27 cellular contexts compared by ENCODE assay signal in the genomic region with DNA sequence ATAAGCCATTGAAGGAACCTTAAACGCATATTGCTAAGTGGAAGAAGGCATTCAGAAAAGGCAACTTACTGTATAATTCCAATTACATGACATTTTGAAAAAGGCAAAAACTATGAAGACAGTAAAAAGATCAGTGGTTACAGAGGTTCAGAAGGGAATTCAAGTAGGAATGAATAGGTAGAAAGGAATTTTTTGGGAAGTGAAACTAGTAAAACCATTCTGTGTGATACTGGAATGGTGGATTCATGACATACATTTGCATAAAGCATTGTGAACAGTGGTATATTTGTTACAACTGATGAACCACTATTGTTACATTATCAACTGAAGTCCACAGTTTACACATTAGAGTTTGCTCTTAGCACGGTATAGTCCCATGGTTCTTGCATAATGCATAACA.
A peak's percentile ranks its signal among the peaks of the same experiment; 100 is the strongest.
DNase-seq lines count a peak whose midpoint lies in the region; ATAC-seq and TF ChIP-seq lines count a peak whose summit lies in the region.
"Had no signal": no experiment of that assay in that cellular context is flagged by ENCODE, and none has a peak within 500 bp of the region (broad histone marks: within the 10 kb centered on the region; RNA-seq: fewer than 3 reads in every experiment).

No MANE protein-coding gene starts in this region.

- WGBS in mammary epithelial cell (ENCODE audit: low coverage, missing lambda C conversion rate): 100% methylated on average over 2 of the region's 2 CpGs

- CTCF ChIA-PET in mammary epithelial cell (lab: Charles Lee; ENCODE audit: low non-redundant PET): no interaction called here
- CTCF ChIA-PET in MCF 10A (lab: Yijun Ruan, JAX): interaction anchor here (0.7 kb wide), 2 partner anchors 14 to 753 kb away, joined by 3 to 4 read pairs; no protein-coding TSS in a partner anchor
- CTCF ChIA-PET in naive thymus-derived CD4-positive, alpha-beta T cell (lab: Charles Lee): no interaction called here

- H3K27ac Mint-ChIP-seq in MCF 10A (ENCODE audit: low read depth, unreplicated experiment): no peak overlapping the region
- no peak overlapping the region for H3K27ac Mint-ChIP-seq in naive thymus-derived CD4-positive, alpha-beta T cell
- H3K27ac Mint-ChIP-seq: activated CD8-positive, alpha-beta T cell treated with anti-CD3 and anti-CD28 coated beads, Interleukin-2, amount 10 ng/mL, durations not matched to agents 7 days and 5 days; activated naive CD4-positive, alpha-beta T cell treated with anti-CD3 and anti-CD28 coated beads, Interleukin-2, amount 50 U/mL, for 24 hours; CD4-positive, CD25-positive, alpha-beta regulatory T cell; stimulated activated naive B cell treated with anti-CD40 and anti-IgM and Interleukin-4, amounts not matched to agents 10 μg/mL and 1 μg/mL and 100 μg/mL, for 72 hours; T-helper 2 cell treated with Interferon-gamma antibody and Interleukin-4, amounts not matched to agents 5 μg/mL and 100 μg/mL, for 36 hours had no signal

- H3K36me3 ChIP-seq in mammary epithelial cell (ENCODE audit: insufficient read depth, low read length): peaks cover 2% of the 10 kb centered on the region
- peaks cover 0 to 20% (median 17%) of the 10 kb centered on the region in 3 experiments for H3K36me3 ChIP-seq in naive thymus-derived CD4-positive, alpha-beta T cell (ENCODE audit: control insufficient read depth in 2 of 3, insufficient read depth in 3 of 3, low read length in 3 of 3)

- no peak for ATAC-seq in naive thymus-derived CD4-positive, alpha-beta T cell
- ATAC-seq: activated CD8-positive, alpha-beta T cell treated with anti-CD3 and anti-CD28 coated beads, Interleukin-2, amount 10 ng/mL, durations not matched to agents 7 days and 5 days; heart right ventricle; stimulated activated naive B cell treated with anti-CD40 and anti-IgM and Interleukin-4, amounts not matched to agents 10 μg/mL and 1 μg/mL and 100 μg/mL, for 72 hours had no signal

- no peak overlapping the region for H3K4me3 Mint-ChIP-seq in MCF 10A (ENCODE audit: unreplicated experiment)
- no peak overlapping the region for H3K4me3 Mint-ChIP-seq in naive thymus-derived CD4-positive, alpha-beta T cell
- H3K4me3 Mint-ChIP-seq: activated CD8-positive, alpha-beta T cell treated with anti-CD3 and anti-CD28 coated beads, Interleukin-2, amount 10 ng/mL, durations not matched to agents 7 days and 5 days; activated naive CD4-positive, alpha-beta T cell treated with anti-CD3 and anti-CD28 coated beads, Interleukin-2, amount 50 U/mL, for 24 hours; CD4-positive, CD25-positive, alpha-beta regulatory T cell; neural crest cell; stimulated activated naive B cell treated with anti-CD40 and anti-IgM and Interleukin-4, amounts not matched to agents 10 μg/mL and 1 μg/mL and 100 μg/mL, for 72 hours; T-helper 2 cell treated with Interferon-gamma antibody and Interleukin-4, amounts not matched to agents 5 μg/mL and 100 μg/mL, for 36 hours had no signal

- in situ Hi-C loops in mammary epithelial cell (cut with MboI; ENCODE audit: low sequenced_read_pairs in 2 of 2): no loop called here

- no peaks in the 10 kb centered on the region for H3K79me2 ChIP-seq in mammary epithelial cell (ENCODE audit: insufficient read depth, low read length)

- H3K27me3 Mint-ChIP-seq in MCF 10A (ENCODE audit: insufficient read depth, unreplicated experiment): no peaks in the 10 kb centered on the region
- H3K27me3 Mint-ChIP-seq in naive thymus-derived CD4-positive, alpha-beta T cell: no peaks in the 10 kb centered on the region
- H3K27me3 Mint-ChIP-seq: activated naive CD4-positive, alpha-beta T cell treated with anti-CD3 and anti-CD28 coated beads, Interleukin-2, amount 50 U/mL, for 24 hours; CD4-positive, CD25-positive, alpha-beta regulatory T cell; stimulated activated naive B cell treated with anti-CD40 and anti-IgM and Interleukin-4, amounts not matched to agents 10 μg/mL and 1 μg/mL and 100 μg/mL, for 72 hours had no signal

- no peaks in the 10 kb centered on the region for H3K9me3 Mint-ChIP-seq in MCF 10A (ENCODE audit: unreplicated experiment)
- peaks cover 0 to 16% (median 0%) of the 10 kb centered on the region in 11 donors for H3K9me3 Mint-ChIP-seq in naive thymus-derived CD4-positive, alpha-beta T cell
- H3K9me3 Mint-ChIP-seq: activated naive CD4-positive, alpha-beta T cell treated with anti-CD3 and anti-CD28 coated beads, Interleukin-2, amount 50 U/mL, for 24 hours had no signal

- TF ChIP-seq CTCF in mammary epithelial cell (conservative IDR thresholded peaks at IDR 0.05 in 1 of 2, IDR thresholded peaks at IDR 0.05 in 1 of 2; ENCODE audit: extremely low read depth in 1 of 2, insufficient read depth in 1 of 2, low read depth in 1 of 2, low read length in 2 of 2): no peak
- TF ChIP-seq CTCF in MCF 10A (IDR thresholded peaks at IDR 0.05; ENCODE audit: unreplicated experiment): no peak

- POLR2A ChIA-PET in MCF 10A (lab: Yijun Ruan, JAX): no interaction called here
- POLR2A ChIA-PET in naive thymus-derived CD4-positive, alpha-beta T cell (lab: Charles Lee): no interaction called here

- H3K4me3 ChIP-seq in mammary epithelial cell (replicated peaks in 1 of 3; ENCODE audit: insufficient read depth in 1 of 3, low read depth in 2 of 3, low read length in 3 of 3): no peak overlapping the region
- no peak overlapping the region for H3K4me3 ChIP-seq in naive thymus-derived CD4-positive, alpha-beta T cell (ENCODE audit: low read length)
- H3K4me3 ChIP-seq: breast epithelium, dorsolateral prefrontal cortex, HAP-1, heart right ventricle, SJCRH30, tibial nerve had no signal

- no peaks in the 10 kb centered on the region for H4K20me1 ChIP-seq in mammary epithelial cell (ENCODE audit: insufficient read depth, low read length)

- peak overlapping the region; percentile 23 for H3K4me2 ChIP-seq in mammary epithelial cell (ENCODE audit: insufficient read depth, low read depth, low read length)

- no peak overlapping the region for H3K9ac ChIP-seq in mammary epithelial cell (ENCODE audit: insufficient read depth, low read length)

- H3K4me1 Mint-ChIP-seq in MCF 10A (ENCODE audit: insufficient read depth, unreplicated experiment): peaks cover 6% of the 10 kb centered on the region
- H3K4me1 Mint-ChIP-seq in naive thymus-derived CD4-positive, alpha-beta T cell: no peaks in the 10 kb centered on the region
- H3K4me1 Mint-ChIP-seq: activated naive CD4-positive, alpha-beta T cell treated with anti-CD3 and anti-CD28 coated beads, Interleukin-2, amount 50 U/mL, for 24 hours; neural crest cell; stimulated activated naive B cell treated with anti-CD40 and anti-IgM and Interleukin-4, amounts not matched to agents 10 μg/mL and 1 μg/mL and 100 μg/mL, for 72 hours had no signal

- dilution Hi-C loops in mammary epithelial cell (cut with HindIII; ENCODE audit: low sequenced_read_pairs): no loop called here

- H3K27me3 ChIP-seq in mammary epithelial cell (ENCODE audit: insufficient read depth, low read length): no peaks in the 10 kb centered on the region
- H3K27me3 ChIP-seq in naive thymus-derived CD4-positive, alpha-beta T cell (ENCODE audit: control insufficient read depth in 2 of 2, insufficient read depth in 2 of 2, low read length in 2 of 2): no peaks in the 10 kb centered on the region
- H3K27me3 ChIP-seq: breast epithelium, dorsolateral prefrontal cortex, heart right ventricle, SJCRH30, tibial nerve had no signal

- H2AFZ ChIP-seq in mammary epithelial cell (ENCODE audit: low read depth, low read length): no peak overlapping the region

- H3K9me3 ChIP-seq in mammary epithelial cell (replicated peaks; ENCODE audit: insufficient read depth, low read length): no peaks in the 10 kb centered on the region
- H3K9me3 ChIP-seq in naive thymus-derived CD4-positive, alpha-beta T cell (ENCODE audit: control insufficient read depth in 2 of 3, low read length in 3 of 3): no peaks in the 10 kb centered on the region
- H3K9me3 ChIP-seq: SJCRH30, tibial nerve had no signal

- H3K36me3 Mint-ChIP-seq in MCF 10A (ENCODE audit: insufficient read depth, unreplicated experiment): peaks cover 12% of the 10 kb centered on the region
- peaks cover 19 to 53% (median 51%) of the 10 kb centered on the region in 5 donors for H3K36me3 Mint-ChIP-seq in naive thymus-derived CD4-positive, alpha-beta T cell

- H3K4me1 ChIP-seq in mammary epithelial cell (ENCODE audit: insufficient read depth, low read length): no peaks in the 10 kb centered on the region
- no peaks in the 10 kb centered on the region for H3K4me1 ChIP-seq in naive thymus-derived CD4-positive, alpha-beta T cell (ENCODE audit: control insufficient read depth in 2 of 2, insufficient read depth in 2 of 2, low read length in 2 of 2)
- H3K4me1 ChIP-seq: breast epithelium, HAP-1, heart right ventricle, SJCRH30, tibial nerve had no signal

- BruUV-seq in mammary epithelial cell (replicated peaks; lab: Mats Ljungman, UMichigan) (no TSS peak), MCF 10A (replicated peaks; lab: Mats Ljungman, UMichigan) (no TSS peak)

- H3K27ac ChIP-seq in mammary epithelial cell (ENCODE audit: insufficient read depth, low read depth, low read length): peak overlapping the region; percentile 8
- H3K27ac ChIP-seq in naive thymus-derived CD4-positive, alpha-beta T cell (ENCODE audit: low read depth, low read length): no peak overlapping the region
- H3K27ac ChIP-seq: breast epithelium, dorsolateral prefrontal cortex, heart right ventricle, HL-60, SJCRH30, tibial nerve had no signal

- DNase-seq in mammary epithelial cell: peak; percentile 60
- no peak for DNase-seq in MCF 10A (ENCODE audit: unreplicated experiment)
- DNase-seq in amniotic epithelial cell (ENCODE audit: low read depth): peak; percentile 2
- peak; percentile 7 for DNase-seq in globus pallidus (ENCODE audit: low spot score)
- DNase-seq in stromal cell of bone marrow (ENCODE audit: low read depth): peak; percentile 1
- no peak for DNase-seq in stimulated activated CD4-positive, alpha-beta T cell treated with anti-CD3 and anti-CD28 coated beads, Interleukin-15, amount 100 ng/mL, for 24 hours
- no peak for DNase-seq in naive thymus-derived CD4-positive, alpha-beta T cell
- no peak for DNase-seq in NCI-H82 (lab: John Stamatoyannopoulos, UW)
- DNase-seq: 8988T; activated CD8-positive, alpha-beta T cell treated with anti-CD3 and anti-CD28 coated beads, Interleukin-2, amount 10 ng/mL, durations not matched to agents 7 days and 5 days; activated T-cell treated with anti-CD3 and anti-CD28 coated beads, Interleukin-2, amount 50 U/mL, for 48 hours; CD4-positive, CD25-positive, alpha-beta regulatory T cell; DMS79 treated with DMSO at 0.1 percent for 48 hours; dorsolateral prefrontal cortex; heart right ventricle; KBM-7; NCI-H2081 treated with DMSO at 0.1 percent for 48 hours; NCI-H510A; SJCRH30; stimulated activated naive B cell treated with anti-CD40 and anti-IgM and Interleukin-4, amounts not matched to agents 10 μg/mL and 1 μg/mL and 100 μg/mL, for 72 hours had no signal

- intact Hi-C loops in mammary epithelial cell (cut with micrococcal nuclease) (no loop called here), MCF 10A (cut with micrococcal nuclease) (no loop called here)
- intact Hi-C loops in naive thymus-derived CD4-positive, alpha-beta T cell (cut with micrococcal nuclease): no loop called here

Comparison
In these comparisons a context has a peak if more than half of its experiments do, and no peak if none do; other contexts are left out.
1. DNase-seq: peak in mammary epithelial cell (single experiment), amniotic epithelial cell (single experiment), globus pallidus (single experiment) and stromal cell of bone marrow (single experiment); none in MCF 10A (single experiment), stimulated activated CD4-positive, alpha-beta T cell treated with anti-CD3 and anti-CD28 coated beads, Interleukin-15, amount 100 ng/mL, for 24 hours (single experiment), naive thymus-derived CD4-positive, alpha-beta T cell (0 of 9) and NCI-H82 (single experiment).